In genomic region chr1:168137515-168137821, GRCh38 we compare ENCODE assay signal across 8 cellular contexts. TPM values are rescaled to one million over a fixed set of nuclear protein-coding genes. Genes with fewer than 3 reads are reported as not detected.
A peak's percentile ranks its signal among the peaks of the same experiment; 100 is the strongest.
DNase-seq lines count a peak whose midpoint lies in the region; ATAC-seq, FAIRE-seq and TF ChIP-seq lines count a peak whose summit lies in the region.

No MANE protein-coding gene starts in this region.

- no peaks in the 10 kb centered on the region for H3K27me3 ChIP-seq in bronchial epithelial cell (ENCODE audit: control insufficient read depth, insufficient read depth, low read length)
- H3K27me3 ChIP-seq in upper lobe of left lung, result peaks cover 0 to 11% (median 0%) of the 10 kb centered on the region in 4 donors

- TF ChIP-seq CTCF in bronchial epithelial cell (IDR thresholded peaks at IDR 0.05; ENCODE audit: insufficient read depth, low read length, severe bottlenecking), result no peak
- TF ChIP-seq CTCF in upper lobe of left lung (IDR thresholded peaks at IDR 0.05), result no peak

- TF ChIP-seq POLR2A in upper lobe of left lung (IDR thresholded peaks at IDR 0.05), result no peak

- peaks cover 10 to 30% (median 18%) of the 10 kb centered on the region in 4 donors for H3K4me1 ChIP-seq in upper lobe of left lung

- no peak for TF ChIP-seq EP300 in upper lobe of left lung (IDR thresholded peaks at IDR 0.05)

- H3K27ac Mint-ChIP-seq in activated T-cell treated with anti-CD3 and anti-CD28 coated beads, Interleukin-2, amount 50 U/mL, for 24 hours, result peak overlapping the region; percentile 63

- H3K27me3 Mint-ChIP-seq in activated T-cell treated with anti-CD3 and anti-CD28 coated beads, Interleukin-2, amount 50 U/mL, for 24 hours, result peaks cover 39% of the 10 kb centered on the region

- H3K4me3 Mint-ChIP-seq in activated T-cell treated with anti-CD3 and anti-CD28 coated beads, Interleukin-2, amount 50 U/mL, for 24 hours, result peak overlapping the region; percentile 77

- peak in 1 of 2 donors; percentile 30 for ATAC-seq in upper lobe of left lung (ENCODE audit: low FRiP score in 2 of 2)

- no peak for DNase-seq in activated T-cell treated with anti-CD3 and anti-CD28 coated beads, Interleukin-2, amount 50 U/mL, for 24 hours
- no peak for DNase-seq in activated T-cell treated with anti-CD3 and anti-CD28 coated beads for 4 hours
- no peak for DNase-seq in bronchial epithelial cell (ENCODE audit: low read depth)
- DNase-seq in medulla oblongata (ENCODE audit: extremely low spot score), result peak; percentile 35
- no peak for DNase-seq in upper lobe of left lung
- DNase-seq in UCSD-AML1 (lab: John Stamatoyannopoulos, UW; ENCODE audit: unreplicated experiment), result no peak
- no peak for DNase-seq in cerebellar cortex (ENCODE audit: low spot score)
- DNase-seq in NAMALWA (ENCODE audit: low spot score), result no peak

- no peaks in the 10 kb centered on the region for H3K9me3 Mint-ChIP-seq in activated T-cell treated with anti-CD3 and anti-CD28 coated beads, Interleukin-2, amount 50 U/mL, for 24 hours

- no peaks in the 10 kb centered on the region for H3K9me3 ChIP-seq in upper lobe of left lung

- peak overlapping the region; percentile 62 to 83 (median 67) for H3K27ac ChIP-seq in upper lobe of left lung

- 3 to 4% methylated on average over 6 of the region's 6 CpGs for WGBS in upper lobe of left lung, 2 donors

- H3K36me3 ChIP-seq in bronchial epithelial cell (ENCODE audit: control insufficient read depth, insufficient read depth, low read length), result no peaks in the 10 kb centered on the region
- H3K36me3 ChIP-seq in upper lobe of left lung, result no peaks in the 10 kb centered on the region

- FAIRE-seq in bronchial epithelial cell (lab: Jason Lieb, UNC), result no peak

- H3K4me1 Mint-ChIP-seq in activated T-cell treated with anti-CD3 and anti-CD28 coated beads, Interleukin-2, amount 50 U/mL, for 24 hours (ENCODE audit: low read depth), result peaks cover 41% of the 10 kb centered on the region

- no peaks in the 10 kb centered on the region for H3K36me3 Mint-ChIP-seq in activated T-cell treated with anti-CD3 and anti-CD28 coated beads, Interleukin-2, amount 50 U/mL, for 24 hours (ENCODE audit: low read depth)

- peak overlapping the region; percentile 71 for H3K4me3 ChIP-seq in bronchial epithelial cell (ENCODE audit: low read depth, low read length)
- H3K4me3 ChIP-seq in upper lobe of left lung, result peak overlapping the region in 3 of 4 donors; percentile 85 to 94 (median 85)

RNA-seq across cellular contexts. Expression of gene GPR161, which starts 0.7 kb away (rescaled TPM):
- total RNA-seq in bronchial epithelial cell (7.4 and 8.2 TPM in 2 replicates), upper lobe of left lung (10 to 100 TPM in 3 of 6 donors, 1 to 10 TPM in 3; 1.0 to 13.6 (median 8.5) TPM)

RNA-seq across cellular contexts. Expression of gene TIPRL, which starts 41.3 kb away (rescaled TPM):
- total RNA-seq in bronchial epithelial cell (25.3 and 38.5 TPM in 2 replicates), upper lobe of left lung (10 to 100 TPM in 4 of 6 donors, 1 to 10 TPM in 2; 7.2 to 26.1 (median 18.4) TPM)
